11 cellular contexts compared by ENCODE assay signal in genomic region chr7:20197837-20198236, GRCh38. TPM values are rescaled to one million over a fixed set of nuclear protein-coding genes. Genes with fewer than 3 reads are reported as not detected.
DNase-seq lines count a peak whose midpoint lies in the region; ATAC-seq and TF ChIP-seq lines count a peak whose summit lies in the region.
"Had no signal": no experiment of that assay in that cellular context is flagged by ENCODE, and none has a peak within 500 bp of the region (broad histone marks: within the 10 kb centered on the region; RNA-seq: fewer than 3 reads in every experiment).

No MANE protein-coding gene starts in this region.

- H3K27me3 Mint-ChIP-seq in progenitor cell of endocrine pancreas, result no peaks in the 10 kb centered on the region
- H3K27me3 Mint-ChIP-seq: activated naive CD4-positive, alpha-beta T cell treated with anti-CD3 and anti-CD28 coated beads, Interleukin-2, amount 50 U/mL, for 24 hours had no signal

- H3K4me1 Mint-ChIP-seq in progenitor cell of endocrine pancreas (ENCODE audit: low read depth), result peaks cover 38% of the 10 kb centered on the region
- H3K4me1 Mint-ChIP-seq: activated naive CD4-positive, alpha-beta T cell treated with anti-CD3 and anti-CD28 coated beads, Interleukin-2, amount 50 U/mL, for 24 hours had no signal

- no peak overlapping the region for H3K4me3 Mint-ChIP-seq in progenitor cell of endocrine pancreas (ENCODE audit: low read depth)
- H3K4me3 Mint-ChIP-seq: activated naive CD4-positive, alpha-beta T cell treated with anti-CD3 and anti-CD28 coated beads, Interleukin-2, amount 50 U/mL, for 24 hours had no signal

- TF ChIP-seq CTCF in epithelial cell of esophagus (IDR thresholded peaks at IDR 0.05; ENCODE audit: insufficient read depth, low read depth, low read length, missing control alignments), result peak; percentile 31
- TF ChIP-seq CTCF in progenitor cell of endocrine pancreas (IDR thresholded peaks at IDR 0.05; ENCODE audit: unreplicated experiment), result peak; percentile 54

- DNase-seq in DMS 273 (lab: John Stamatoyannopoulos, UW; ENCODE audit: unreplicated experiment) (peak; percentile 16), DMS 273 treated with DMSO at 0.1 percent for 48 hours (lab: John Stamatoyannopoulos, UW) (no peak), NCI-H2029 (lab: John Stamatoyannopoulos, UW) (peak; percentile 23), epithelial cell of esophagus (ENCODE audit: low read depth) (no peak), progenitor cell of endocrine pancreas (ENCODE audit: low spot score, unreplicated experiment) (no peak), NCI-H2171 treated with DMSO at 0.1 percent for 48 hours (lab: John Stamatoyannopoulos, UW) (no peak)

- H3K4me3 ChIP-seq in epithelial cell of esophagus (ENCODE audit: low read length), result no peak overlapping the region

- H3K27ac Mint-ChIP-seq in progenitor cell of endocrine pancreas, result peak overlapping the region; percentile 29
- H3K27ac Mint-ChIP-seq: activated naive CD4-positive, alpha-beta T cell treated with anti-CD3 and anti-CD28 coated beads, Interleukin-2, amount 50 U/mL, for 24 hours had no signal

- H3K9me3 Mint-ChIP-seq in progenitor cell of endocrine pancreas (ENCODE audit: low read depth), result peaks cover 6% of the 10 kb centered on the region
- H3K9me3 Mint-ChIP-seq: activated naive CD4-positive, alpha-beta T cell treated with anti-CD3 and anti-CD28 coated beads, Interleukin-2, amount 50 U/mL, for 24 hours had no signal

- peaks cover 4% of the 10 kb centered on the region for H3K36me3 Mint-ChIP-seq in progenitor cell of endocrine pancreas (ENCODE audit: insufficient read depth)
- H3K36me3 Mint-ChIP-seq: activated naive CD4-positive, alpha-beta T cell treated with anti-CD3 and anti-CD28 coated beads, Interleukin-2, amount 50 U/mL, for 24 hours had no signal

- ATAC-seq in GM21786 (IDR thresholded peaks at IDR 0.05; ENCODE audit: unreplicated experiment) (no peak), GM21390 (IDR thresholded peaks at IDR 0.05; ENCODE audit: unreplicated experiment) (no peak)
- ATAC-seq: activated CD4-positive, CD25-positive, alpha-beta regulatory T cell treated with anti-CD3 and anti-CD28 coated beads, Interleukin-2, amount 50 U/mL, for 24 hours had no signal

RNA-seq across cellular contexts. Expression of gene MACC1, which starts 19.3 kb away (rescaled TPM):
- total RNA-seq in progenitor cell of endocrine pancreas, result 16.1 and 21.3 TPM in 2 replicates
- total RNA-seq: A172 had no signal

Comparison
In these comparisons a context has a peak if more than half of its experiments do, and no peak if none do; other contexts are left out.
1. DNase-seq: peak in DMS 273 (single experiment) and NCI-H2029 (single experiment); none in DMS 273 treated with DMSO at 0.1 percent for 48 hours (single experiment), epithelial cell of esophagus (single experiment), progenitor cell of endocrine pancreas (single experiment) and NCI-H2171 treated with DMSO at 0.1 percent for 48 hours (single experiment).